2 cellular contexts compared by ENCODE assay signal in genomic region chr2:236867441-236868260, GRCh38.
TF ChIP-seq lines count a peak whose summit lies in the region.

No MANE protein-coding gene starts in this region.

TF ChIP-seq in HepG2, 621 proteins besides CTCF, POLR2A, EP300 and RAD21:
- TF ChIP-seq ZNF629 (CRISPR knock-in tag; conservative IDR thresholded peaks at IDR 0.05): 0 out of 2 replicates have a peak, but pooled peaks have one; percentile 1
- TF ChIP-seq ZNF678 (CRISPR knock-in tag; IDR thresholded peaks at IDR 0.05): no peak

TF ChIP-seq in GM23338, 12 proteins besides CTCF, POLR2A, EP300 and RAD21:
- TF ChIP-seq ZNF331 (CRISPR knock-in tag; IDR thresholded peaks at IDR 0.05; ENCODE audit: low read depth) (no peak), ETS1 (IDR thresholded peaks at IDR 0.05) (no peak), EZH2phosphoT487 (IDR thresholded peaks at IDR 0.05; ENCODE audit: unreplicated experiment) (no peak), JUNB (IDR thresholded peaks at IDR 0.05; ENCODE audit: unreplicated experiment) (no peak), EZH2 (IDR thresholded peaks at IDR 0.05; ENCODE audit: low read depth, unreplicated experiment) (no peak), NANOG (IDR thresholded peaks at IDR 0.05; ENCODE audit: borderline replicate concordance) (no peak), CREB1 (CRISPR knock-in tag; IDR thresholded peaks at IDR 0.05; ENCODE audit: low read depth) (no peak), ZNF462 (CRISPR knock-in tag; IDR thresholded peaks at IDR 0.05) (no peak), ZNF114 (CRISPR knock-in tag; IDR thresholded peaks at IDR 0.05) (no peak), REST (IDR thresholded peaks at IDR 0.05; ENCODE audit: unreplicated experiment) (no peak), STAT1 (IDR thresholded peaks at IDR 0.05; ENCODE audit: unreplicated experiment) (no peak), POLR2AphosphoS5 (IDR thresholded peaks at IDR 0.05; ENCODE audit: low read depth) (no peak)
TF ChIP-seq in GM23338: peak in this region for 0.
